Comparison of ENCODE assay signal across 8 cellular contexts in genomic region chr10:14837756-14838581, GRCh38. TPM values are rescaled to one million over a fixed set of nuclear protein-coding genes. Genes with fewer than 3 reads are reported as not detected.
A peak's percentile ranks its signal among the peaks of the same experiment; 100 is the strongest.
DNase-seq lines count a peak whose midpoint lies in the region; ATAC-seq, FAIRE-seq and TF ChIP-seq lines count a peak whose summit lies in the region.

Gene CDNF, minus strand, starts transcription at chr10:14838037. Its CDS starts 91 bp downstream, at chr10:14837946.
Gene HSPA14, plus strand, starts transcription at chr10:14838306. Its CDS starts 97 bp downstream, at chr10:14838403.
Gene MSANTD7, plus strand, starts transcription at chr10:14838306. Its CDS starts 3,979 bp downstream, at chr10:14842285.

- H3K36me3 ChIP-seq in keratinocyte (ENCODE audit: control insufficient read depth in 2 of 2, extremely low read depth in 1 of 2, insufficient read depth in 2 of 2, low read length in 2 of 2): peaks cover 4 to 17% of the 10 kb centered on the region in 2 experiments

- H3K27ac Mint-ChIP-seq in chondrocyte (ENCODE audit: unreplicated experiment): peak within 1 kb of the TSS; percentile 98

- ATAC-seq in HG03439 (IDR thresholded peaks at IDR 0.05; ENCODE audit: unreplicated experiment): peak; percentile 87

- peak; percentile 93 for TF ChIP-seq POLR2A in GM19193 (IDR thresholded peaks at IDR 0.05; ENCODE audit: extremely low read depth, insufficient read depth, insufficient read length)

- dilution Hi-C loops in keratinocyte (cut with MboI; ENCODE audit: extremely low pct_ligation_motif_present, low sequenced_read_pairs): no loop called here

- H3K27me3 Mint-ChIP-seq in chondrocyte (ENCODE audit: low read depth): no peaks in the 10 kb centered on the region

- peak within 1 kb of the TSS; percentile 96 for H3K4me2 ChIP-seq in keratinocyte (ENCODE audit: control insufficient read depth, extremely low read depth, insufficient read depth, low read depth, low read length)

- FAIRE-seq in keratinocyte (lab: Jason Lieb, UNC): peak; percentile 90

- H4K20me1 ChIP-seq in keratinocyte (ENCODE audit: control insufficient read depth, extremely low read depth, insufficient read depth, low read length): no peaks in the 10 kb centered on the region

- H3K4me1 Mint-ChIP-seq in chondrocyte (ENCODE audit: low read depth): peaks cover 22% of the 10 kb centered on the region

- no peaks in the 10 kb centered on the region for H3K9me1 ChIP-seq in keratinocyte (ENCODE audit: control insufficient read depth, extremely low read depth, insufficient read depth, low read length)

- H3K9me3 Mint-ChIP-seq in chondrocyte (ENCODE audit: low read depth): no peaks in the 10 kb centered on the region

- H3K79me2 ChIP-seq in keratinocyte (ENCODE audit: control insufficient read depth, insufficient read depth, low read length): peaks cover 41% of the 10 kb centered on the region

- H3K27me3 ChIP-seq in keratinocyte (ENCODE audit: control insufficient read depth, extremely low read depth, insufficient read depth, low read length): no peaks in the 10 kb centered on the region

- peak within 1 kb of the TSS; percentile 92 for H3K27ac ChIP-seq in keratinocyte (ENCODE audit: control insufficient read depth, insufficient read depth, low read length)

- H3K9me3 ChIP-seq in keratinocyte (ENCODE audit: control insufficient read depth, low read depth, low read length): no peaks in the 10 kb centered on the region

- H2AFZ ChIP-seq in keratinocyte (ENCODE audit: control insufficient read depth, low read length): peak within 1 kb of the TSS; percentile 96

- DNase-seq in AML-193 (lab: John Stamatoyannopoulos, UW) (peak; percentile 98 to 99), NCI-H510A treated with DMSO at 0.1 percent for 48 hours (lab: John Stamatoyannopoulos, UW) (peak; percentile 94), chondrocyte (ENCODE audit: low spot score) (peak; percentile 100), keratinocyte (ENCODE audit: low read depth, low spot score) (peak; percentile 94)
- peak; percentile 98 to 99 for DNase-seq in activated CD4-positive, alpha-beta T cell treated with anti-CD3 and anti-CD28 coated beads for 24 hours (ENCODE audit: low read depth in 2 of 2)
- DNase-seq in stimulated activated CD4-positive, alpha-beta T cell treated with anti-CD3 and anti-CD28 coated beads, Interleukin-15, amount 100 ng/mL, for 1 hour (ENCODE audit: low read depth in 1 of 2, low spot score in 1 of 2): peak; percentile 98 to 99

- peak; percentile 17 for TF ChIP-seq CTCF in chondrocyte (IDR thresholded peaks at IDR 0.05)
- no peak for TF ChIP-seq CTCF in keratinocyte (optimal IDR thresholded peaks at IDR 0.05 in 1 of 3, IDR thresholded peaks at IDR 0.05 in 1 of 3, conservative IDR thresholded peaks at IDR 0.05 in 1 of 3; ENCODE audit: extremely low read depth in 1 of 3, insufficient read depth in 2 of 3, low read length in 3 of 3)

- H3K36me3 Mint-ChIP-seq in chondrocyte (ENCODE audit: low read depth): peaks cover 6% of the 10 kb centered on the region

- peak within 1 kb of the TSS; percentile 96 for H3K9ac ChIP-seq in keratinocyte (ENCODE audit: control insufficient read depth, extremely low read depth, insufficient read depth, low read length)

- peak within 1 kb of the TSS; percentile 89 for H3K4me3 Mint-ChIP-seq in chondrocyte (ENCODE audit: unreplicated experiment)

- peaks cover 12% of the 10 kb centered on the region for H3K4me1 ChIP-seq in keratinocyte (ENCODE audit: control insufficient read depth, extremely low read depth, insufficient read depth, low read length)

- H3K4me3 ChIP-seq in keratinocyte (ENCODE audit: control insufficient read depth in 2 of 3, extremely low read depth in 1 of 3, insufficient read depth in 2 of 3, low read depth in 1 of 3, low read length in 3 of 3): peak within 1 kb of the TSS; percentile 92 to 98 (median 95)

RNA-seq across cellular contexts. Expression of gene CDNF, which starts in this region (rescaled TPM):
- 0.32 to 1.9 TPM (median 0.69 TPM) in 3 replicates for total RNA-seq in chondrocyte
- polyA plus RNA-seq in keratinocyte: 1.1 to 1.4 TPM (median 1.2 TPM) in 3 replicates
- polyA plus RNA-seq in keratinocyte (2011; ENCODE audit: low read depth): 0.99 TPM
- polyA plus RNA-seq in keratinocyte (2011; cell fraction: cytosol; rRNA removed): 0.86 and 1.8 TPM in 2 replicates
- polyA plus RNA-seq in keratinocyte (2011; cell fraction: nucleus; rRNA removed): 2.7 and 2.9 TPM in 2 replicates
- polyA plus RNA-seq in keratinocyte (2012; ENCODE audit: low replicate concordance): 1.0 TPM in 2 replicates
- 0.92 to 2.2 TPM in 2 of 3 replicates, not detected in the other for polyA minus RNA-seq in keratinocyte
- polyA minus RNA-seq in keratinocyte (2011; cell fraction: cytosol; rRNA and poly(A)+ RNA removed): not detected
- polyA minus RNA-seq in keratinocyte (2011; cell fraction: nucleus; rRNA and poly(A)+ RNA removed): 1.1 TPM in 1 of 2 replicates, not detected in the other

RNA-seq across cellular contexts. Expression of gene HSPA14, which starts in this region (rescaled TPM):
- 6.8 to 10.2 TPM (median 7.0 TPM) in 3 replicates for total RNA-seq in chondrocyte
- 17.7 to 29.5 TPM (median 18.6 TPM) in 3 replicates for polyA plus RNA-seq in keratinocyte
- polyA plus RNA-seq in keratinocyte (2011; ENCODE audit: low read depth): 22.1 TPM
- 12.2 and 26.6 TPM in 2 replicates for polyA plus RNA-seq in keratinocyte (2011; cell fraction: cytosol; rRNA removed)
- 16.4 and 23.2 TPM in 2 replicates for polyA plus RNA-seq in keratinocyte (2011; cell fraction: nucleus; rRNA removed)
- 14.5 and 17.1 TPM in 2 replicates for polyA plus RNA-seq in keratinocyte (2012; ENCODE audit: low replicate concordance)
- polyA minus RNA-seq in keratinocyte: 0.52 to 12.3 TPM (median 4.1 TPM) in 3 replicates
- 7.5 TPM for polyA minus RNA-seq in keratinocyte (2011; cell fraction: cytosol; rRNA and poly(A)+ RNA removed)
- polyA minus RNA-seq in keratinocyte (2011; cell fraction: nucleus; rRNA and poly(A)+ RNA removed): 4.6 and 7.4 TPM in 2 replicates

RNA-seq across cellular contexts. Expression of gene MSANTD7, which starts in this region (rescaled TPM):
- 11.3 to 13.4 TPM (median 12.3 TPM) in 3 replicates for total RNA-seq in chondrocyte
- polyA plus RNA-seq in keratinocyte: 6.6 to 8.6 TPM (median 7.1 TPM) in 3 replicates
- 23.1 TPM for polyA plus RNA-seq in keratinocyte (2011; ENCODE audit: low read depth)
- polyA plus RNA-seq in keratinocyte (2011; cell fraction: cytosol; rRNA removed): 4.2 and 5.4 TPM in 2 replicates
- polyA plus RNA-seq in keratinocyte (2011; cell fraction: nucleus; rRNA removed): 5.2 and 5.6 TPM in 2 replicates
- 5.8 and 7.7 TPM in 2 replicates for polyA plus RNA-seq in keratinocyte (2012; ENCODE audit: low replicate concordance)
- 7.5 to 13.3 TPM (median 11.8 TPM) in 3 replicates for polyA minus RNA-seq in keratinocyte
- 11.5 TPM for polyA minus RNA-seq in keratinocyte (2011; cell fraction: cytosol; rRNA and poly(A)+ RNA removed)
- polyA minus RNA-seq in keratinocyte (2011; cell fraction: nucleus; rRNA and poly(A)+ RNA removed): 8.8 and 10.6 TPM in 2 replicates

Comparison
In these comparisons a context has a peak if more than half of its experiments do, and no peak if none do; other contexts are left out.
1. Peak in every context shown above with its lines: DNase-seq, ATAC-seq, H3K4me3 ChIP-seq and H3K27ac ChIP-seq.